8 cellular contexts compared by ENCODE assay signal in genomic region chr11:61963282-61964057, GRCh38. TPM values are rescaled to one million over a fixed set of nuclear protein-coding genes. Genes with fewer than 3 reads are reported as not detected.
DNase-seq lines count a peak whose midpoint lies in the region; ATAC-seq and TF ChIP-seq lines count a peak whose summit lies in the region.

No MANE protein-coding gene starts in this region.

- no peak for TF ChIP-seq CTCF in DOHH2 (IDR thresholded peaks at IDR 0.05; ENCODE audit: low read depth, low read length, poor library complexity, severe bottlenecking)
- no peak for TF ChIP-seq CTCF in breast epithelium (IDR thresholded peaks at IDR 0.05)
- TF ChIP-seq CTCF in right lobe of liver (IDR thresholded peaks at IDR 0.05), result no peak
- TF ChIP-seq CTCF in thyroid gland (IDR thresholded peaks at IDR 0.05), result no peak

- TF ChIP-seq POLR2A in breast epithelium (IDR thresholded peaks at IDR 0.05) (peak; percentile 36), right lobe of liver (IDR thresholded peaks at IDR 0.05) (peak; percentile 49), thyroid gland (IDR thresholded peaks at IDR 0.05) (no peak)

- H3K9me3 ChIP-seq in DOHH2 (ENCODE audit: control insufficient read depth, insufficient read depth, low read length) (no peaks in the 10 kb centered on the region), breast epithelium (no peaks in the 10 kb centered on the region), right lobe of liver (no peaks in the 10 kb centered on the region), thyroid gland (no peaks in the 10 kb centered on the region)

- H3K4me1 ChIP-seq in DOHH2 (ENCODE audit: control insufficient read depth, low read length), result peaks cover 37% of the 10 kb centered on the region
- peaks cover 9 to 12% of the 10 kb centered on the region in 2 donors for H3K4me1 ChIP-seq in breast epithelium
- H3K4me1 ChIP-seq in right lobe of liver, result peaks cover 0 to 42% (median 12%) of the 10 kb centered on the region in 4 donors
- H3K4me1 ChIP-seq in thyroid gland, result peaks cover 21 to 34% of the 10 kb centered on the region in 2 donors

- H3K79me2 ChIP-seq in DOHH2 (ENCODE audit: control insufficient read depth, low read length), result peaks cover 26% of the 10 kb centered on the region

- peak overlapping the region; percentile 60 for H3K27ac ChIP-seq in DOHH2 (ENCODE audit: low read depth, low read length)
- peak overlapping the region; percentile 98 to 100 for H3K27ac ChIP-seq in breast epithelium
- H3K27ac ChIP-seq in right lobe of liver, result peak overlapping the region; percentile 5 to 93 (median 93)
- H3K27ac ChIP-seq in thyroid gland, result peak overlapping the region; percentile 25 to 93 (median 26)

- ATAC-seq in right lobe of liver (peak; percentile 1 to 4 (median 2)), HG02981 (IDR thresholded peaks at IDR 0.05; ENCODE audit: unreplicated experiment) (no peak)

- WGBS in right lobe of liver (ENCODE audit: insufficient coverage, low coverage, low lambda C conversion rate, missing lambda C conversion rate), result 24% methylated on average over 9 of the region's 10 CpGs
- WGBS in thyroid gland, 2 donors, result 62 to 71% methylated on average over 10 of the region's 10 CpGs

- H3K36me3 ChIP-seq in DOHH2 (ENCODE audit: control insufficient read depth, low read length) (peaks cover 46% of the 10 kb centered on the region), breast epithelium (no peaks in the 10 kb centered on the region), right lobe of liver (peaks cover 0 to 28% (median 14%) of the 10 kb centered on the region in 4 donors), thyroid gland (peaks cover 23 to 25% of the 10 kb centered on the region in 2 donors)

- intact Hi-C loops in breast epithelium (cut with DNase I; ENCODE audit: low total_unique reads), result no loop called here
- intact Hi-C loops in right lobe of liver (cut with DNase I), result no loop called here
- intact Hi-C loops in thyroid gland (cut with DNase I), result no loop called here

- peaks cover 37% of the 10 kb centered on the region for H4K20me1 ChIP-seq in DOHH2 (ENCODE audit: control insufficient read depth, insufficient read depth, low read depth, low read length)

- no peaks in the 10 kb centered on the region for H3K9me2 ChIP-seq in DOHH2 (replicated peaks; ENCODE audit: control insufficient read depth, low read length)

- DNase-seq in NOMO-1 treated with dmso at 0.1 percent for 144 hours (lab: John Stamatoyannopoulos, UW; ENCODE audit: unreplicated experiment) (peak; percentile 70), breast epithelium (ENCODE audit: low spot score in 2 of 2) (peak in 1 of 2 donors; percentile 17), right lobe of liver (peak in 2 of 3 donors; percentile 20 to 51), thyroid gland (no peak), NCI-H345 treated with DMSO at 0.1 percent for 48 hours (lab: John Stamatoyannopoulos, UW; ENCODE audit: unreplicated experiment) (no peak)
- DNase-seq in activated CD4-positive, CD25-positive, alpha-beta regulatory T cell treated with anti-CD3 and anti-CD28 coated beads, Interleukin-2, amount 50 U/mL, for 72 hours, result no peak

- H3K4me3 ChIP-seq in DOHH2 (ENCODE audit: low read length) (peak overlapping the region; percentile 40), breast epithelium (peak overlapping the region in 2 of 3 donors; percentile 85 to 98), right lobe of liver (no peak overlapping the region), thyroid gland (replicated peaks in 1 of 3) (no peak overlapping the region)

- H3K4me2 ChIP-seq in DOHH2 (ENCODE audit: low read length), result peak overlapping the region; percentile 73

- no peaks in the 10 kb centered on the region for H3K27me3 ChIP-seq in DOHH2 (ENCODE audit: control insufficient read depth, low read length)
- no peaks in the 10 kb centered on the region for H3K27me3 ChIP-seq in breast epithelium
- no peaks in the 10 kb centered on the region for H3K27me3 ChIP-seq in right lobe of liver
- no peaks in the 10 kb centered on the region for H3K27me3 ChIP-seq in thyroid gland

- H3F3A ChIP-seq in DOHH2 (ENCODE audit: control insufficient read depth, insufficient read depth), result peaks cover 14% of the 10 kb centered on the region

RNA-seq across cellular contexts. Expression of gene FTH1, which starts 4.0 kb away (rescaled TPM):
- 1,000 to 10,000 TPM; 2,151 to 6,439 (median 3,491) TPM for total RNA-seq in breast epithelium
- 1,000 to 10,000 TPM; 1,131 to 2,981 (median 2,140) TPM for total RNA-seq in right lobe of liver
- total RNA-seq in thyroid gland, result 1,000 to 10,000 TPM; 2,377 to 4,120 (median 2,918) TPM

RNA-seq across cellular contexts. Expression of gene BEST1, which starts 13.3 kb away (rescaled TPM):
- 10 to 100 TPM in 1 of 3 donors, 1 to 10 TPM in 2; 3.7 to 10.1 (median 5.9) TPM for total RNA-seq in breast epithelium
- 1 to 10 TPM in 3 of 6 experiments, under 1 TPM in 3; 0.55 to 2.3 (median 0.91) TPM for total RNA-seq in right lobe of liver
- 1 to 10 TPM in 3 of 4 donors, under 1 TPM in 1; 0.67 to 3.3 (median 1.9) TPM for total RNA-seq in thyroid gland

RNA-seq across cellular contexts. Expression of gene RAB3IL1, which starts 46.1 kb away (rescaled TPM):
- 10 to 100 TPM; 11.7 to 27.9 (median 22.6) TPM for total RNA-seq in breast epithelium
- 1 to 10 TPM; 3.2 to 9.1 (median 4.2) TPM for total RNA-seq in right lobe of liver
- 10 to 100 TPM in 3 of 4 donors, 1 to 10 TPM in 1; 6.5 to 27.7 (median 15.2) TPM for total RNA-seq in thyroid gland

Comparison
In these comparisons a context has a peak if more than half of its experiments do, and no peak if none do; other contexts are left out.
1. H3K27ac ChIP-seq: peak in every context shown above with its lines; median percentile 99 in breast epithelium; 93 in right lobe of liver; 60 in DOHH2; 26 in thyroid gland.
2. H3K4me3 ChIP-seq: peak in DOHH2 (single experiment) and breast epithelium (2 of 3); none in right lobe of liver (0 of 3) and thyroid gland (0 of 3).
3. DNase-seq: peak in NOMO-1 treated with dmso at 0.1 percent for 144 hours (single experiment) and right lobe of liver (2 of 3); none in thyroid gland (0 of 2), NCI-H345 treated with DMSO at 0.1 percent for 48 hours (single experiment) and activated CD4-positive, CD25-positive, alpha-beta regulatory T cell treated with anti-CD3 and anti-CD28 coated beads, Interleukin-2, amount 50 U/mL, for 72 hours (single experiment).
4. POLR2A ChIP-seq: peak in breast epithelium (single experiment) and right lobe of liver (single experiment); none in thyroid gland (0 of 2).